ENCODE assay signal across 25 cellular contexts in the genomic region with DNA sequence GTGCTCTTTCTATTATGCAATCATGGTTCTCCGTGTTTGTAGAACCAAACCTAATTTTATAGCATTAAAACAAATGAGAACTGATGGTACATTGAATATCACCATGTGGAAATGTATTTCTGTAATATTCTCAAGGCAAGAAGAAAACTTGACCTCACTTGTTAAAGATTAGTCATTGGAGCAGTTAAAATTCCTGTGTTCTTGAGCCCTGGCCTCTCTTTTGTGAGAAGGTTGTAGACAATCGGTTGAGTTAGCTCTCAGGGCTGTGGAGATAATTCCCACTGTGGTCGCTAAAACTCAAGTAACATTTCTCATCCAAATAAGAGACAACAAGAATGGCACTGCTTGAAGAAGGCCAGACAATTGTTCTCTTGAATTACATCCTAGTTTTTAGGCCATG.
"Had no signal": no experiment of that assay in that cellular context is flagged by ENCODE, and none has a peak within 500 bp of the region (broad histone marks: within the 10 kb centered on the region; RNA-seq: fewer than 3 reads in every experiment).

No MANE protein-coding gene starts in this region.

- H3K4me1 ChIP-seq: gastroesophageal sphincter, neural progenitor cell, sigmoid colon, thyroid gland, upper lobe of right lung had no signal

- DNase-seq: activated CD4-positive, alpha-beta memory T cell treated with anti-CD3 and anti-CD28 coated beads, Interleukin-2, amount 10 ng/mL, durations not matched to agents 7 days and 5 days; activated CD4-positive, alpha-beta T cell treated with anti-CD3 and anti-CD28 coated beads, Interleukin-2, amount 10 ng/mL, durations not matched to agents 24 days and 14 days; activated effector memory CD4-positive, alpha-beta T cell treated with Interleukin-2 at 50 U/mL for 16 hours; activated naive CD4-positive, alpha-beta T cell treated with anti-CD3 and anti-CD28 coated beads for 36 hours; activated naive CD8-positive, alpha-beta T cell treated with anti-CD3 and anti-CD28 coated beads, Interleukin-2, amount 10 ng/mL, durations not matched to agents 7 days and 5 days; activated T-cell treated with anti-CD3 and anti-CD28 coated beads, Interleukin-2, amount 50 U/mL, for 72 hours; amygdala; central memory CD4-positive, alpha-beta T cell; effector memory CD4-positive, alpha-beta T cell; heart left ventricle; islet precursor cell; lower lobe of right lung; naive thymus-derived CD8-positive, alpha-beta T cell; posterior cingulate gyrus; sigmoid colon; spleen; stimulated activated CD4-positive, alpha-beta T cell treated with anti-CD3 and anti-CD28 coated beads, Interleukin-4, amount 100 ng/mL, for 24 hours; stimulated activated naive CD8-positive, alpha-beta T cell treated with anti-CD3 and anti-CD28 coated beads, Interleukin-15, Interleukin-2, amounts not matched to agents 100 U/mL and 50 U/mL, for 24 hours; T-cell; thyroid gland; upper lobe of right lung had no signal

- H3K9ac ChIP-seq: neural progenitor cell had no signal

- H3K9me3 ChIP-seq: gastroesophageal sphincter, lower lobe of right lung, sigmoid colon, thyroid gland, upper lobe of right lung had no signal

- H3K27me3 ChIP-seq: gastroesophageal sphincter, heart left ventricle, neural progenitor cell, sigmoid colon, spleen, thyroid gland, upper lobe of right lung had no signal

- H2AFZ ChIP-seq: neural progenitor cell had no signal

- H3K27ac ChIP-seq: gastroesophageal sphincter, heart left ventricle, lower lobe of right lung, neural progenitor cell, sigmoid colon, spleen, thyroid gland, upper lobe of right lung, VCaP had no signal

- H3K4me3 ChIP-seq: gastroesophageal sphincter, heart left ventricle, lower lobe of right lung, neural progenitor cell, sigmoid colon, spleen, thyroid gland, upper lobe of right lung had no signal

- FAIRE-seq: colon had no signal

- H3K36me3 ChIP-seq: gastroesophageal sphincter, heart left ventricle, lower lobe of right lung, neural progenitor cell, sigmoid colon, spleen, thyroid gland, upper lobe of right lung had no signal

- H3K4me2 ChIP-seq: neural progenitor cell had no signal
